ENCODE assay signal across 25 cellular contexts in genomic region chr6:30979076-30979475, GRCh38. TPM values are rescaled to one million over a fixed set of nuclear protein-coding genes. Genes with fewer than 3 reads are reported as not detected.
"Had no signal": no experiment of that assay in that cellular context is flagged by ENCODE, and none has a peak within 500 bp of the region (broad histone marks: within the 10 kb centered on the region; RNA-seq: fewer than 3 reads in every experiment).

No MANE protein-coding gene starts in this region.

- H3K36me3 ChIP-seq: heart left ventricle, right lobe of liver, suprapubic skin, thyroid gland, upper lobe of right lung had no signal

- H3K27ac ChIP-seq: heart left ventricle, psoas muscle, right lobe of liver, suprapubic skin, thyroid gland, upper lobe of right lung had no signal

- ATAC-seq: heart left ventricle, left colon, psoas muscle, right lobe of liver, upper lobe of right lung had no signal

- DNase-seq: cerebellar nuclear complex; dermis blood vessel endothelial cell; endodermal cell; erythroblast; heart left ventricle; hippocampal formation; left colon; mesendoderm; naive B cell; nephron progenitor cell; psoas muscle; retina; right lobe of liver; stimulated activated naive CD4-positive, alpha-beta T cell treated with Interleukin-2 at 50 U/mL for 16 hours; thyroid gland; upper lobe of right lung had no signal

- H3K4me3 ChIP-seq: heart left ventricle, psoas muscle, right lobe of liver, suprapubic skin, thyroid gland, upper lobe of right lung had no signal

- H3K27me3 ChIP-seq: heart left ventricle, right lobe of liver, suprapubic skin, thyroid gland, upper lobe of right lung had no signal

- H3K9me3 ChIP-seq: heart left ventricle, psoas muscle, right lobe of liver, suprapubic skin, thyroid gland, upper lobe of right lung had no signal

RNA-seq across cellular contexts. Expression of gene MUC21, which starts 4.4 kb away (rescaled TPM):
- total RNA-seq: dermis blood vessel endothelial cell, endodermal cell, endothelial cell of umbilical vein, frontal cortex, glomerular endothelial cell, heart left ventricle, kidney epithelial cell, left colon, liver, lung microvascular endothelial cell, omental fat pad, psoas muscle, skeletal muscle tissue, thyroid gland had no signal
- polyA plus RNA-seq: endothelial cell of umbilical vein had no signal

RNA-seq across cellular contexts. Expression of gene MUC22, which starts 31.2 kb away (rescaled TPM):
- total RNA-seq: dermis blood vessel endothelial cell, endodermal cell, endothelial cell of umbilical vein, frontal cortex, glomerular endothelial cell, kidney epithelial cell, left colon, liver, lung microvascular endothelial cell, omental fat pad, right lobe of liver, skeletal muscle tissue, thyroid gland, upper lobe of right lung had no signal
- polyA plus RNA-seq: endothelial cell of umbilical vein, liver had no signal

RNA-seq across cellular contexts. Expression of gene MUCL3, which starts 38.3 kb away (rescaled TPM):
- total RNA-seq: dermis blood vessel endothelial cell, endothelial cell of umbilical vein, frontal cortex, glomerular endothelial cell, kidney epithelial cell, left colon, lung microvascular endothelial cell, psoas muscle, right lobe of liver, skeletal muscle tissue, suprapubic skin, thyroid gland had no signal
- polyA plus RNA-seq: endothelial cell of umbilical vein, liver, psoas muscle had no signal

RNA-seq across cellular contexts. Expression of gene SFTA2, which starts 47.1 kb away (rescaled TPM):
- total RNA-seq: dermis blood vessel endothelial cell, endodermal cell, endothelial cell of umbilical vein, frontal cortex, glomerular endothelial cell, heart left ventricle, left colon, liver, lung microvascular endothelial cell, omental fat pad, psoas muscle, right lobe of liver, skeletal muscle tissue, suprapubic skin had no signal
- polyA plus RNA-seq: endothelial cell of umbilical vein, heart left ventricle had no signal
